9 cellular contexts compared by ENCODE assay signal in the genomic region with DNA sequence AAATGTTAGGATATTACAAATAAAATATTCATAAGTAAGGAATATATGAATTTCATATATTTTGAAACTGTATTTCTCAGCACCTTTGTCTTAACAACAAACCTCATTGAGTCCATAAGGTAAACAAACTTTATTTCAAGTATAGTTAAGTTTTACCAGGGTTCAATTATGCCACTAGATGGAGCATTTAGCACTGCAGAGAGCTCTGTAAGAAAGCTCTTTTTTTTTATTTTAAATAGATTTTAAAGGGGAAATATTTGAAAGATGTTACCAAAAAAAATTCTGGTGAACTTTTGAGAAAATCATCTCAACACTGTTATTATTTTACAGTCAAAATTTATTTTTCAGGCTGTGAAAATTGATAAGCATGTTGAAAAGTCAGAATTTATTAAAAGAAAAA.
DNase-seq lines count a peak whose midpoint lies in the region; ATAC-seq and TF ChIP-seq lines count a peak whose summit lies in the region.
"Had no signal": no experiment of that assay in that cellular context is flagged by ENCODE, and none has a peak within 500 bp of the region (broad histone marks: within the 10 kb centered on the region; RNA-seq: fewer than 3 reads in every experiment).

No MANE protein-coding gene starts in this region.

- H3K9me3 Mint-ChIP-seq in chondrocyte (ENCODE audit: low read depth) (peaks cover 4% of the 10 kb centered on the region), neural crest cell (peaks cover 10% of the 10 kb centered on the region)

- ATAC-seq in GM21528 (IDR thresholded peaks at IDR 0.05; ENCODE audit: low FRiP score, unreplicated experiment) = no peak
- ATAC-seq: HCT116 had no signal

- no peak for TF ChIP-seq POLR2A in NB4 (IDR thresholded peaks at IDR 0.05; ENCODE audit: extremely low read depth, insufficient read length)

- no peaks in the 10 kb centered on the region for H3K36me3 ChIP-seq in H7 (replicated peaks; ENCODE audit: control insufficient read depth, insufficient read depth, low read length)

- peak; percentile 22 for DNase-seq in H7
- peak; percentile 25 for DNase-seq in NB4 (ENCODE audit: low read depth)
- DNase-seq in chondrocyte (ENCODE audit: low spot score) = no peak
- no peak for DNase-seq in neural crest cell (ENCODE audit: low read depth, low spot score)
- DNase-seq in HUDEP-2 (lab: John Stamatoyannopoulos, UW; ENCODE audit: unreplicated experiment in 76 of 76) = no peak
- no peak for DNase-seq in stimulated activated naive CD4-positive, alpha-beta T cell (lab: John Stamatoyannopoulos, UW)
- DNase-seq: activated B cell treated with CpG ODN at 0.5 μM for 24 hours had no signal

- no peaks in the 10 kb centered on the region for H3K36me3 Mint-ChIP-seq in chondrocyte (ENCODE audit: low read depth)
- H3K36me3 Mint-ChIP-seq in neural crest cell (ENCODE audit: low read depth) = peaks cover 2% of the 10 kb centered on the region

- peak; percentile 35 for TF ChIP-seq CTCF in NB4 (IDR thresholded peaks at IDR 0.05; ENCODE audit: low read depth, low read length)
- TF ChIP-seq CTCF in chondrocyte (IDR thresholded peaks at IDR 0.05) = peak; percentile 81
- peak; percentile 69 for TF ChIP-seq CTCF in neural crest cell (conservative IDR thresholded peaks at IDR 0.05)

- H3K27me3 Mint-ChIP-seq in chondrocyte (ENCODE audit: low read depth) (no peaks in the 10 kb centered on the region), neural crest cell (ENCODE audit: low read depth) (no peaks in the 10 kb centered on the region)
- H3K27me3 Mint-ChIP-seq: activated B cell treated with CpG ODN at 0.5 μM for 24 hours had no signal

- H3K27me3 ChIP-seq in H7 (ENCODE audit: control insufficient read depth, insufficient read depth, low read length) = no peaks in the 10 kb centered on the region

- no peaks in the 10 kb centered on the region for H3K4me1 Mint-ChIP-seq in chondrocyte (ENCODE audit: low read depth)
- H3K4me1 Mint-ChIP-seq in neural crest cell = peaks cover 19% of the 10 kb centered on the region
- H3K4me1 Mint-ChIP-seq: activated B cell treated with CpG ODN at 0.5 μM for 24 hours had no signal

- H3K27ac Mint-ChIP-seq in chondrocyte (ENCODE audit: unreplicated experiment) = no peak overlapping the region
- H3K27ac Mint-ChIP-seq in neural crest cell (ENCODE audit: unreplicated experiment) = peak overlapping the region; percentile 88
- H3K27ac Mint-ChIP-seq: activated B cell treated with CpG ODN at 0.5 μM for 24 hours had no signal

- no peak overlapping the region for H3K4me3 ChIP-seq in H7 (ENCODE audit: insufficient read depth, low read depth, low read length)
- H3K4me3 ChIP-seq in NB4 (ENCODE audit: low read depth, low read length) = no peak overlapping the region

- no peak overlapping the region for H3K4me3 Mint-ChIP-seq in chondrocyte (ENCODE audit: unreplicated experiment)
- no peak overlapping the region for H3K4me3 Mint-ChIP-seq in neural crest cell
- H3K4me3 Mint-ChIP-seq: activated B cell treated with CpG ODN at 0.5 μM for 24 hours had no signal

Comparison
In these comparisons a context has a peak if more than half of its experiments do, and no peak if none do; other contexts are left out.
1. DNase-seq: peak in H7 (single experiment) and NB4 (single experiment); none in chondrocyte (single experiment), neural crest cell (single experiment), HUDEP-2 (0 of 76) and stimulated activated naive CD4-positive, alpha-beta T cell (0 of 6).
2. Peak in every context shown above with its lines, with median percentiles within 50 percentile points of each other: CTCF ChIP-seq.